ENCODE assay signal across 26 cellular contexts in the genomic region with DNA sequence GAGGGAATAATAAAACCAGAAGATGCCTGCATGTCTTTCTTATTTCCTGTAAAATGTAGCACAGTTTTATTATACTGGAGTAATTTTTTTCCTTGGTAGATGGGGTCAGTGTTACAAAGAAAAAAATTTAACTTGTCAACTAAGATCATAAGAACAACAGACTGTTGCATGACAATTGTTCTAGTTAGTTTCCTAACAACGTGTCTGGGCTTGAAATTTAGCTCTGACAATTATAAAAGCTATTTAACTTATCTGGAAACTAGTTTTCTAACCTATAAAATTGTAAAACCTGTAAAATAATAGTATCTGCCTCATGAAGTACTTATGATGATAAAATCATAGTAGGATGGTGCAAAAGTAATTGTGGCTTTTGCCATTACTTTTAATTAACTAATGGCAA. TPM values are rescaled to one million over a fixed set of nuclear protein-coding genes. Genes with fewer than 3 reads are reported as not detected.
A peak's percentile ranks its signal among the peaks of the same experiment; 100 is the strongest.
DNase-seq lines count a peak whose midpoint lies in the region; ATAC-seq, FAIRE-seq and TF ChIP-seq lines count a peak whose summit lies in the region.
"Had no signal": no experiment of that assay in that cellular context is flagged by ENCODE, and none has a peak within 500 bp of the region (broad histone marks: within the 10 kb centered on the region; RNA-seq: fewer than 3 reads in every experiment).

No MANE protein-coding gene starts in this region.

- FAIRE-seq in bronchial epithelial cell (lab: Jason Lieb, UNC), result no peak
- FAIRE-seq: D721Med, GM12878, GM18507, H1 had no signal

- dilution Hi-C loops in mammary epithelial cell (cut with HindIII; ENCODE audit: low sequenced_read_pairs), result no loop called here

- H3K4me2 ChIP-seq in mammary epithelial cell (ENCODE audit: insufficient read depth, low read depth, low read length), result peak overlapping the region; percentile 41
- no peak overlapping the region for H3K4me2 ChIP-seq in OCI-LY7 (ENCODE audit: low read length)
- H3K4me2 ChIP-seq: BLaER1 treated with 17β-estradiol and CSF1 and Interleukin-3, amounts not matched to agents 10 nM and 100 nM had no signal

- H3K4me3 ChIP-seq in mammary epithelial cell (replicated peaks in 1 of 3; ENCODE audit: insufficient read depth in 1 of 3, low read depth in 2 of 3, low read length in 3 of 3), result no peak overlapping the region
- H3K4me3 ChIP-seq in breast epithelium, result no peak overlapping the region
- H3K4me3 ChIP-seq in bronchial epithelial cell (ENCODE audit: low read depth, low read length), result no peak overlapping the region
- H3K4me3 ChIP-seq in vagina, result no peak overlapping the region
- H3K4me3 ChIP-seq in OCI-LY7 (ENCODE audit: low read depth, low read length, poor library complexity, severe bottlenecking), result no peak overlapping the region
- H3K4me3 ChIP-seq: BLaER1 treated with 17β-estradiol and CSF1 and Interleukin-3, amounts not matched to agents 10 nM and 100 nM; GM12878; GM23248 had no signal

- no peak for ATAC-seq in foreskin keratinocyte
- ATAC-seq: GM12878, HCT116 had no signal

- POLR2A ChIA-PET in OCI-LY7 (lab: Charles Lee), result no interaction called here

- H3K4me1 ChIP-seq in mammary epithelial cell (ENCODE audit: insufficient read depth, low read length) (no peaks in the 10 kb centered on the region), breast epithelium (no peaks in the 10 kb centered on the region), foreskin keratinocyte (peaks cover 16% of the 10 kb centered on the region), vagina (no peaks in the 10 kb centered on the region), OCI-LY7 (ENCODE audit: insufficient read depth, low read length, poor library complexity, severe bottlenecking) (no peaks in the 10 kb centered on the region)
- H3K4me1 ChIP-seq: BE2C; BLaER1 treated with 17β-estradiol and CSF1 and Interleukin-3, amounts not matched to agents 10 nM and 100 nM had no signal

- WGBS in mammary epithelial cell (ENCODE audit: low coverage, missing lambda C conversion rate), result 100% methylated on average over 1 of the region's 1 CpG

- no peak for TF ChIP-seq POLR2A in breast epithelium (IDR thresholded peaks at IDR 0.05)
- no peak for TF ChIP-seq POLR2A in vagina (IDR thresholded peaks at IDR 0.05)

- H4K20me1 ChIP-seq in mammary epithelial cell (ENCODE audit: insufficient read depth, low read length) (no peaks in the 10 kb centered on the region), OCI-LY7 (ENCODE audit: insufficient read depth, low read length) (no peaks in the 10 kb centered on the region)
- H4K20me1 ChIP-seq: BLaER1 treated with 17β-estradiol and CSF1 and Interleukin-3, amounts not matched to agents 10 nM and 100 nM had no signal

- CTCF ChIA-PET in mammary epithelial cell (lab: Charles Lee; ENCODE audit: low non-redundant PET) (no interaction called here), OCI-LY7 (lab: Charles Lee; ENCODE audit: unreplicated experiment) (no interaction called here)

- BruUV-seq in mammary epithelial cell (replicated peaks; lab: Mats Ljungman, UMichigan) (no TSS peak), OCI-LY7 (replicated peaks; lab: Mats Ljungman, UMichigan) (no TSS peak)

- H3K27me3 ChIP-seq in mammary epithelial cell (ENCODE audit: insufficient read depth, low read length) (no peaks in the 10 kb centered on the region), breast epithelium (no peaks in the 10 kb centered on the region), bronchial epithelial cell (ENCODE audit: control insufficient read depth, insufficient read depth, low read length) (no peaks in the 10 kb centered on the region), foreskin keratinocyte (no peaks in the 10 kb centered on the region), vagina (no peaks in the 10 kb centered on the region)
- H3K27me3 ChIP-seq: BE2C; BLaER1 treated with 17β-estradiol and CSF1 and Interleukin-3, amounts not matched to agents 10 nM and 100 nM had no signal

- no peaks in the 10 kb centered on the region for H3K79me2 ChIP-seq in mammary epithelial cell (ENCODE audit: insufficient read depth, low read length)
- no peaks in the 10 kb centered on the region for H3K79me2 ChIP-seq in OCI-LY7 (ENCODE audit: insufficient read depth, low read depth, low read length)

- peak; percentile 62 for DNase-seq in mammary epithelial cell
- no peak for DNase-seq in breast epithelium (ENCODE audit: low spot score in 2 of 2)
- DNase-seq in bronchial epithelial cell (ENCODE audit: low read depth), result peak; percentile 77
- DNase-seq in foreskin keratinocyte, result peak; percentile 18 to 53
- no peak for DNase-seq in vagina (ENCODE audit: extremely low spot score in 2 of 2)
- DNase-seq in OCI-LY7 (ENCODE audit: low spot score), result no peak
- DNase-seq in NCI-H524 treated with DMSO at 0.1 percent for 48 hours (lab: John Stamatoyannopoulos, UW), result no peak
- DNase-seq: ACHN; AML-193; BE2C; CD4-positive, alpha-beta T cell; CD8-positive, alpha-beta memory T cell; DMS 273 treated with DMSO at 0.1 percent for 48 hours; DMS79; EL; GDM1; GM23248; H9 had no signal

- H3K9me3 ChIP-seq in mammary epithelial cell (replicated peaks; ENCODE audit: insufficient read depth, low read length) (no peaks in the 10 kb centered on the region), breast epithelium (peaks cover 0 to 11% of the 10 kb centered on the region in 2 donors), vagina (no peaks in the 10 kb centered on the region), OCI-LY7 (ENCODE audit: low read length) (no peaks in the 10 kb centered on the region)
- H3K9me3 ChIP-seq: BE2C had no signal

- intact Hi-C loops in mammary epithelial cell (cut with micrococcal nuclease) (no loop called here), breast epithelium (cut with DNase I; ENCODE audit: low total_unique reads) (no loop called here), vagina (cut with DNase I) (no loop called here), OCI-LY7 (cut with micrococcal nuclease; ENCODE audit: unreplicated experiment) (no loop called here)

- no peaks in the 10 kb centered on the region for H3K9me2 ChIP-seq in OCI-LY7 (ENCODE audit: insufficient read depth, low read length)

- H3K9ac ChIP-seq in mammary epithelial cell (ENCODE audit: insufficient read depth, low read length), result no peak overlapping the region
- H3K9ac ChIP-seq: BLaER1 treated with 17β-estradiol and CSF1 and Interleukin-3, amounts not matched to agents 10 nM and 100 nM; GM23248 had no signal

- in situ Hi-C loops in mammary epithelial cell (cut with MboI; ENCODE audit: low sequenced_read_pairs in 2 of 2), result no loop called here

- H3K36me3 ChIP-seq in mammary epithelial cell (ENCODE audit: insufficient read depth, low read length), result no peaks in the 10 kb centered on the region
- no peaks in the 10 kb centered on the region for H3K36me3 ChIP-seq in breast epithelium
- H3K36me3 ChIP-seq in bronchial epithelial cell (ENCODE audit: control insufficient read depth, insufficient read depth, low read length), result no peaks in the 10 kb centered on the region
- H3K36me3 ChIP-seq in vagina, result no peaks in the 10 kb centered on the region
- no peaks in the 10 kb centered on the region for H3K36me3 ChIP-seq in OCI-LY7 (ENCODE audit: insufficient read depth, low read length)
- H3K36me3 ChIP-seq: BE2C had no signal

- H3K27ac ChIP-seq in mammary epithelial cell (ENCODE audit: insufficient read depth, low read depth, low read length), result no peak overlapping the region
- H3K27ac ChIP-seq in breast epithelium, result no peak overlapping the region
- peak overlapping the region; percentile 8 for H3K27ac ChIP-seq in foreskin keratinocyte
- no peak overlapping the region for H3K27ac ChIP-seq in vagina
- H3K27ac ChIP-seq in OCI-LY7 (ENCODE audit: low read depth, low read length, poor library complexity, severe bottlenecking), result no peak overlapping the region
- H3K27ac ChIP-seq: 22Rv1; BLaER1 treated with 17β-estradiol and CSF1 and Interleukin-3, amounts not matched to agents 10 nM and 100 nM; GM23248 had no signal

- TF ChIP-seq CTCF in mammary epithelial cell (conservative IDR thresholded peaks at IDR 0.05 in 1 of 2, IDR thresholded peaks at IDR 0.05 in 1 of 2; ENCODE audit: extremely low read depth in 1 of 2, insufficient read depth in 1 of 2, low read depth in 1 of 2, low read length in 2 of 2), result no peak
- TF ChIP-seq CTCF in breast epithelium (IDR thresholded peaks at IDR 0.05), result no peak
- TF ChIP-seq CTCF in bronchial epithelial cell (IDR thresholded peaks at IDR 0.05; ENCODE audit: insufficient read depth, low read length, severe bottlenecking), result no peak
- no peak for TF ChIP-seq CTCF in foreskin keratinocyte (conservative IDR thresholded peaks at IDR 0.05)
- TF ChIP-seq CTCF in vagina (IDR thresholded peaks at IDR 0.05), result no peak
- TF ChIP-seq CTCF in OCI-LY7 (conservative IDR thresholded peaks at IDR 0.05; ENCODE audit: low read length), result no peak

- H2AFZ ChIP-seq in mammary epithelial cell (ENCODE audit: low read depth, low read length) (no peak overlapping the region), OCI-LY7 (ENCODE audit: low read length) (no peak overlapping the region)
- H2AFZ ChIP-seq: GM23248 had no signal

RNA-seq across cellular contexts. Expression of gene SHOC1, which starts 4.9 kb away (rescaled TPM):
- total RNA-seq in mammary epithelial cell, result under 1 TPM; under 0.01 to 0.07 TPM
- polyA plus RNA-seq in mammary epithelial cell, result 0.01 TPM
- not detected for polyA minus RNA-seq in mammary epithelial cell
- under 1 TPM in 1 of 3 donors, not detected in 2; 0.33 TPM for total RNA-seq in breast epithelium
- total RNA-seq in bronchial epithelial cell, result under 0.01 TPM in 2 replicates
- total RNA-seq in foreskin keratinocyte, result 0.03 and 0.04 TPM in 2 replicates
- 0.03 TPM in 1 of 2 replicates, not detected in the other for polyA plus RNA-seq in foreskin keratinocyte
- total RNA-seq in vagina, result 0.25 TPM
- not detected in 2 replicates for total RNA-seq in OCI-LY7 (2014; rRNA removed; shearing (Covaris generic))
- total RNA-seq in OCI-LY7 (2022), result not detected in 2 replicates
- total RNA-seq: CD4-positive, alpha-beta T cell; CD8-positive, alpha-beta memory T cell; GM23248; H1; H9 had no signal
- polyA plus RNA-seq: CD14-positive monocyte; CD8-positive, alpha-beta memory T cell; H1 had no signal

Comparison
In these comparisons a context has a peak if more than half of its experiments do, and no peak if none do; other contexts are left out.
1. DNase-seq: peak in mammary epithelial cell (single experiment), bronchial epithelial cell (single experiment) and foreskin keratinocyte (2 of 2); none in breast epithelium (0 of 2), vagina (0 of 2), OCI-LY7 (single experiment) and NCI-H524 treated with DMSO at 0.1 percent for 48 hours (single experiment).